In genomic region chr2:112001136-112001764, GRCh38 we compare ENCODE assay signal across 1 cellular context.
TF ChIP-seq lines count a peak whose summit lies in the region.

No MANE protein-coding gene starts in this region.

TF ChIP-seq in GM12878, 131 proteins besides CTCF, POLR2A, EP300 and RAD21 (continued from another document):
- TF ChIP-seq MLLT1 (IDR thresholded peaks at IDR 0.05) (peak; percentile 88), BCL11A (IDR thresholded peaks at IDR 0.05; ENCODE audit: low read depth, low read length) (no peak)
